10 cellular contexts compared by ENCODE assay signal in the genomic region with DNA sequence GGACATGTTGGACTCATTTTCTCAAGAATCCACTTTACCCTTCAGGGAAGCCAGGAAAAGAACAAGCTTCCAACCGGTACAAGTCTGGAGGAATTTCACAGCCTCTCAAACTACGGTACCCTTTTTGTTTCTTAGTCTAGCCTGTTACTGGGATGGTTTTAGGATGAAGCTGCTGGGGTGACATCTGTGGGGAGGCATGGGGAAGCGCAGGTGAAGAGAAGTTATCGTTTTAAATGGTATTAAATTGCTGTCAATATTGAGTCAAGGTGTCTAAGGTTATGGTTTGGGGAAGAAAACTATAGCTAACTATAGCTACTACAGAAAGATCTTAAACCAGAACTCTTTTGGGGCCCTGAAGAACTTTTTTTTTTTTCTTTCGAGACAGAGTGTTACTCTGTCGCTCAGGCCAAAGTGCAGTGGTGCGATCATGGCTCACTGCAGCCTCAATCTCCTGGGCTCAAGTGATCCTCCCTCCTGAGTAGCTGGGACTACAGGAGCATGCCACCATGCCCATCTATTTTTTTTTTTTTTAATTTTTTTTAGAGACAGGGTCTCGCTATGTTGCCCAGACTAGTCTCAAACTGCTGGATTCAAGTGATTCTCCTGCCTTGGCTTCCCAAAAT.
A peak's percentile ranks its signal among the peaks of the same experiment; 100 is the strongest.
DNase-seq lines count a peak whose midpoint lies in the region; ATAC-seq and TF ChIP-seq lines count a peak whose summit lies in the region.
"Had no signal": no experiment of that assay in that cellular context is flagged by ENCODE, and none has a peak within 500 bp of the region (broad histone marks: within the 10 kb centered on the region; RNA-seq: fewer than 3 reads in every experiment).

No MANE protein-coding gene starts in this region.

- no peak overlapping the region for H3K27ac Mint-ChIP-seq in activated naive CD4-positive, alpha-beta T cell treated with anti-CD3 and anti-CD28 coated beads for 36 hours

- H3K9me3 ChIP-seq in DND-41 (ENCODE audit: insufficient read depth, low read length, severe bottlenecking) = no peaks in the 10 kb centered on the region

- no peaks in the 10 kb centered on the region for H3K9me3 Mint-ChIP-seq in activated naive CD4-positive, alpha-beta T cell treated with anti-CD3 and anti-CD28 coated beads for 36 hours

- TF ChIP-seq CTCF in DND-41 (IDR thresholded peaks at IDR 0.05; ENCODE audit: borderline replicate concordance, extremely low read depth, low read length, poor library complexity, severe bottlenecking) (peak; percentile 6), WI38 (IDR thresholded peaks at IDR 0.05; ENCODE audit: low read depth, low read length) (0 out of 2 replicates have a peak, but pooled peaks have one; percentile 10), foreskin keratinocyte (conservative IDR thresholded peaks at IDR 0.05) (peak; percentile 57)

- H3K4me1 Mint-ChIP-seq in activated naive CD4-positive, alpha-beta T cell treated with anti-CD3 and anti-CD28 coated beads for 36 hours (ENCODE audit: low read depth) = no peaks in the 10 kb centered on the region

- H3K27ac ChIP-seq in DND-41 (ENCODE audit: low read length) = no peak overlapping the region
- H3K27ac ChIP-seq in foreskin keratinocyte = no peak overlapping the region
- H3K27ac ChIP-seq: SK-N-MC had no signal

- H3K4me2 ChIP-seq in DND-41 (ENCODE audit: insufficient read depth, low read length) = no peak overlapping the region

- DNase-seq in DND-41 (no peak), foreskin keratinocyte (peak in 1 of 2 donors; percentile 34), putamen (ENCODE audit: low spot score) (peak; percentile 32), T-helper 2 cell (no peak)
- DNase-seq in activated naive CD4-positive, alpha-beta T cell treated with anti-CD3 and anti-CD28 coated beads for 36 hours = no peak
- DNase-seq in stimulated activated CD4-positive, alpha-beta T cell treated with anti-CD3 and anti-CD28 coated beads, Interleukin-4, amount 100 ng/mL, for 24 hours = no peak

- H3K36me3 ChIP-seq in DND-41 (ENCODE audit: insufficient read depth, low read length) = no peaks in the 10 kb centered on the region

- no peak overlapping the region for H2AFZ ChIP-seq in DND-41 (ENCODE audit: low read depth, low read length)

- CTCF ChIA-PET in activated naive CD4-positive, alpha-beta T cell treated with anti-CD3 and anti-CD28 coated beads for 36 hours (lab: Charles Lee) = no interaction called here

- intact Hi-C loops in activated naive CD4-positive, alpha-beta T cell treated with anti-CD3 and anti-CD28 coated beads for 36 hours (cut with micrococcal nuclease) = no loop called here

- no peaks in the 10 kb centered on the region for H3K4me1 ChIP-seq in DND-41 (ENCODE audit: insufficient read depth, low read length)
- H3K4me1 ChIP-seq in foreskin keratinocyte = peaks cover 9% of the 10 kb centered on the region

- H3K36me3 Mint-ChIP-seq in activated naive CD4-positive, alpha-beta T cell treated with anti-CD3 and anti-CD28 coated beads for 36 hours (ENCODE audit: low read depth) = no peaks in the 10 kb centered on the region

- H3K4me3 ChIP-seq in DND-41 (ENCODE audit: low read depth in 1 of 2, low read length in 2 of 2) (no peak overlapping the region), WI38 (ENCODE audit: low read depth, low read length) (peak overlapping the region; percentile 78)
- H3K4me3 ChIP-seq: K562, SK-N-MC had no signal

- no peaks in the 10 kb centered on the region for H3K79me2 ChIP-seq in DND-41 (ENCODE audit: insufficient read depth, low read length)

- no peaks in the 10 kb centered on the region for H4K20me1 ChIP-seq in DND-41 (ENCODE audit: insufficient read depth, low read length)

- no peak overlapping the region for H3K9ac ChIP-seq in DND-41 (ENCODE audit: low read depth, low read length)

- no peak overlapping the region for H3K4me3 Mint-ChIP-seq in activated naive CD4-positive, alpha-beta T cell treated with anti-CD3 and anti-CD28 coated beads for 36 hours

- no peak for ATAC-seq in DND-41 (ENCODE audit: insufficient read depth, low read depth)
- ATAC-seq in foreskin keratinocyte = no peak
- no peak for ATAC-seq in GM19455 (IDR thresholded peaks at IDR 0.05; ENCODE audit: unreplicated experiment)
- ATAC-seq: K562 had no signal

- H3K27me3 Mint-ChIP-seq in activated naive CD4-positive, alpha-beta T cell treated with anti-CD3 and anti-CD28 coated beads for 36 hours (ENCODE audit: low read depth) = peaks cover 10% of the 10 kb centered on the region

- H3K27me3 ChIP-seq in DND-41 (ENCODE audit: insufficient read depth, low read length, poor library complexity) = no peaks in the 10 kb centered on the region
- no peaks in the 10 kb centered on the region for H3K27me3 ChIP-seq in foreskin keratinocyte

Comparison
In these comparisons a context has a peak if more than half of its experiments do, and no peak if none do; other contexts are left out.
1. CTCF ChIP-seq: peak in every context shown above with its lines; median percentile 57 in foreskin keratinocyte; 10 in WI38; 6 in DND-41.